ENCODE assay signal across 7 cellular contexts in genomic region chr5:135977375-135977928, GRCh38. TPM values are rescaled to one million over a fixed set of nuclear protein-coding genes. Genes with fewer than 3 reads are reported as not detected.
A peak's percentile ranks its signal among the peaks of the same experiment; 100 is the strongest.
DNase-seq lines count a peak whose midpoint lies in the region; ATAC-seq and TF ChIP-seq lines count a peak whose summit lies in the region.

No MANE protein-coding gene starts in this region.

- DNase-seq in activated CD4-positive, alpha-beta T cell treated with anti-CD3 and anti-CD28 coated beads, Interleukin-2, amount 10 ng/mL, durations not matched to agents 24 days and 14 days, result peak; percentile 85
- no peak for DNase-seq in esophagus squamous epithelium (lab: John Stamatoyannopoulos, UW)
- no peak for DNase-seq in omental fat pad (ENCODE audit: low spot score)

- peaks cover 0 to 37% (median 0%) of the 10 kb centered on the region in 4 donors for H3K27me3 ChIP-seq in esophagus squamous epithelium

- no peak overlapping the region for H3K4me3 Mint-ChIP-seq in activated CD4-positive, alpha-beta T cell treated with anti-CD3 and anti-CD28 coated beads, Interleukin-2, amount 10 ng/mL, durations not matched to agents 24 days and 14 days

- peaks cover 0 to 6% (median 3%) of the 10 kb centered on the region in 3 donors for H3K4me1 ChIP-seq in esophagus squamous epithelium

- H3K27ac Mint-ChIP-seq in activated CD4-positive, alpha-beta T cell treated with anti-CD3 and anti-CD28 coated beads, Interleukin-2, amount 10 ng/mL, durations not matched to agents 24 days and 14 days, result no peak overlapping the region

- intact Hi-C loops in activated CD4-positive, alpha-beta T cell treated with anti-CD3 and anti-CD28 coated beads, Interleukin-2, amount 10 ng/mL, durations not matched to agents 24 days and 14 days (cut with micrococcal nuclease), result loop anchor here (1.0 to 5.0 kb wide), 2 partner anchors 105 to 235 kb away; no protein-coding TSS in a partner anchor
- intact Hi-C loops in esophagus squamous epithelium (cut with DNase I), result no loop called here

- peaks cover 35% of the 10 kb centered on the region for H3K27me3 Mint-ChIP-seq in activated CD4-positive, alpha-beta T cell treated with anti-CD3 and anti-CD28 coated beads, Interleukin-2, amount 10 ng/mL, durations not matched to agents 24 days and 14 days

- ATAC-seq in GM18868 (IDR thresholded peaks at IDR 0.05; ENCODE audit: unreplicated experiment) (peak; percentile 91), HG03442 (IDR thresholded peaks at IDR 0.05; ENCODE audit: unreplicated experiment) (peak; percentile 70), omental fat pad (ENCODE audit: low FRiP score) (peak; percentile 91), HG02763 (IDR thresholded peaks at IDR 0.05; ENCODE audit: unreplicated experiment) (no peak), GM19324 (IDR thresholded peaks at IDR 0.05; ENCODE audit: low FRiP score, unreplicated experiment) (no peak)

- H3K9me3 ChIP-seq in esophagus squamous epithelium, result no peaks in the 10 kb centered on the region

- TF ChIP-seq CTCF in esophagus squamous epithelium (IDR thresholded peaks at IDR 0.05) (peak in 5 of 6 experiments; percentile 54 to 86 (median 66)), omental fat pad (IDR thresholded peaks at IDR 0.05) (no peak)

- no peak overlapping the region for H3K27ac ChIP-seq in esophagus squamous epithelium

- H3K4me1 Mint-ChIP-seq in activated CD4-positive, alpha-beta T cell treated with anti-CD3 and anti-CD28 coated beads, Interleukin-2, amount 10 ng/mL, durations not matched to agents 24 days and 14 days, result no peaks in the 10 kb centered on the region

- 19 to 28% methylated on average over 12 to 17 of the region's 17 CpGs for WGBS in esophagus squamous epithelium, 2 donors

- H3K4me3 ChIP-seq in esophagus squamous epithelium, result no peak overlapping the region

- no peaks in the 10 kb centered on the region for H3K9me3 Mint-ChIP-seq in activated CD4-positive, alpha-beta T cell treated with anti-CD3 and anti-CD28 coated beads, Interleukin-2, amount 10 ng/mL, durations not matched to agents 24 days and 14 days

- no peak for TF ChIP-seq POLR2A in esophagus squamous epithelium (IDR thresholded peaks at IDR 0.05)

- no peaks in the 10 kb centered on the region for H3K36me3 Mint-ChIP-seq in activated CD4-positive, alpha-beta T cell treated with anti-CD3 and anti-CD28 coated beads, Interleukin-2, amount 10 ng/mL, durations not matched to agents 24 days and 14 days (ENCODE audit: low read depth)

- H3K36me3 ChIP-seq in esophagus squamous epithelium, result no peaks in the 10 kb centered on the region

RNA-seq across cellular contexts. Expression of gene LECT2, which starts 22.7 kb away (rescaled TPM):
- total RNA-seq in activated CD4-positive, alpha-beta T cell treated with anti-CD3 and anti-CD28 coated beads, Interleukin-2, amount 10 ng/mL, durations not matched to agents 24 days and 14 days, result not detected in 2 replicates
- total RNA-seq in esophagus squamous epithelium (not detected), omental fat pad (not detected)

RNA-seq across cellular contexts. Expression of gene TGFBI, which starts 51.3 kb away (rescaled TPM):
- total RNA-seq in activated CD4-positive, alpha-beta T cell treated with anti-CD3 and anti-CD28 coated beads, Interleukin-2, amount 10 ng/mL, durations not matched to agents 24 days and 14 days, result not detected in 2 replicates
- total RNA-seq in esophagus squamous epithelium, result 10 to 100 TPM in 2 of 4 donors, 1 to 10 TPM in 2; 7.3 to 63.5 (median 33.3) TPM
- total RNA-seq in omental fat pad, result 100 to 1,000 TPM; 117 to 338 (median 180) TPM

Comparison
In these comparisons a context has a peak if more than half of its experiments do, and no peak if none do; other contexts are left out.
1. ATAC-seq: peak in GM18868 (single experiment), HG03442 (single experiment) and omental fat pad (single experiment); none in HG02763 (single experiment) and GM19324 (single experiment).
2. CTCF ChIP-seq: peak in esophagus squamous epithelium (5 of 6); none in omental fat pad (0 of 3).